In genomic region chr18:48580066-48580465, GRCh38 we compare ENCODE assay signal across 18 cellular contexts. TPM values are rescaled to one million over a fixed set of nuclear protein-coding genes. Genes with fewer than 3 reads are reported as not detected.
DNase-seq lines count a peak whose midpoint lies in the region; ATAC-seq and TF ChIP-seq lines count a peak whose summit lies in the region.
"Had no signal": no experiment of that assay in that cellular context is flagged by ENCODE, and none has a peak within 500 bp of the region (broad histone marks: within the 10 kb centered on the region; RNA-seq: fewer than 3 reads in every experiment).

No MANE protein-coding gene starts in this region.

- TF ChIP-seq POLR2A in right lobe of liver (IDR thresholded peaks at IDR 0.05), result no peak
- no peak for TF ChIP-seq POLR2A in esophagus squamous epithelium (IDR thresholded peaks at IDR 0.05)

- no peak for TF ChIP-seq CTCF in dorsolateral prefrontal cortex (IDR thresholded peaks at IDR 0.05 in 54 of 56, conservative IDR thresholded peaks at IDR 0.05 in 2 of 56; ENCODE audit: low read depth in 1 of 56, partially characterized antibody in 56 of 56)
- TF ChIP-seq CTCF in right lobe of liver (IDR thresholded peaks at IDR 0.05), result no peak
- no peak for TF ChIP-seq CTCF in esophagus squamous epithelium (IDR thresholded peaks at IDR 0.05)

- H3K79me2 ChIP-seq in GM23248 (ENCODE audit: insufficient read depth), result peaks cover 100% of the 10 kb centered on the region

- no peak for DNase-seq in GM23248
- DNase-seq in dorsolateral prefrontal cortex, result peak in 2 of 10 donors; percentile 12 to 23
- DNase-seq in right lobe of liver, result peak in 1 of 3 donors; percentile 59
- DNase-seq in substantia nigra (lab: John Stamatoyannopoulos, UW), result no peak
- no peak for DNase-seq in activated CD4-positive, CD25-positive, alpha-beta regulatory T cell (lab: John Stamatoyannopoulos, UW)
- no peak for DNase-seq in stimulated activated CD4-positive, alpha-beta T cell treated with anti-CD3 and anti-CD28 coated beads, Interleukin-2, amount 100 ng/mL, for 24 hours
- no peak for DNase-seq in esophagus squamous epithelium (lab: John Stamatoyannopoulos, UW)
- DNase-seq: 8988T; CD4-positive, alpha-beta memory T cell; DMS153; DMS79; GDM1; HFFc6 had no signal

- H3K4me3 ChIP-seq in GM23248, result no peak overlapping the region
- H3K4me3 ChIP-seq in dorsolateral prefrontal cortex, result no peak overlapping the region
- no peak overlapping the region for H3K4me3 ChIP-seq in right lobe of liver
- no peak overlapping the region for H3K4me3 ChIP-seq in esophagus squamous epithelium
- H3K4me3 ChIP-seq: BLaER1, GM23338 had no signal

- no peaks in the 10 kb centered on the region for H3K9me2 ChIP-seq in GM23248 (ENCODE audit: insufficient read depth)

- H3K9ac ChIP-seq in GM23248, result no peak overlapping the region
- H3K9ac ChIP-seq: BLaER1 had no signal

- no peaks in the 10 kb centered on the region for H3K27me3 ChIP-seq in GM23248 (replicated peaks; ENCODE audit: insufficient read depth)
- no peaks in the 10 kb centered on the region for H3K27me3 ChIP-seq in dorsolateral prefrontal cortex
- H3K27me3 ChIP-seq in right lobe of liver, result no peaks in the 10 kb centered on the region
- no peaks in the 10 kb centered on the region for H3K27me3 ChIP-seq in esophagus squamous epithelium
- H3K27me3 ChIP-seq: BLaER1 had no signal

- no peaks in the 10 kb centered on the region for H3F3A ChIP-seq in GM23248 (ENCODE audit: insufficient read depth)

- in situ Hi-C loops in GM23248 (cut with MboI), result no loop called here

- intact Hi-C loops in dorsolateral prefrontal cortex (cut with DNase I), result no loop called here
- intact Hi-C loops in right lobe of liver (cut with DNase I), result no loop called here
- intact Hi-C loops in esophagus squamous epithelium (cut with DNase I), result no loop called here

- peaks cover 17% of the 10 kb centered on the region; the same call in 1 of the 2 replicates for H4K20me1 ChIP-seq in GM23248 (ENCODE audit: insufficient read depth)

- ATAC-seq in right lobe of liver, result no peak
- no peak for ATAC-seq in HG02973 (IDR thresholded peaks at IDR 0.05; ENCODE audit: unreplicated experiment)
- ATAC-seq: HCT116 had no signal

- H3K27ac ChIP-seq in GM23248 (peak overlapping the region; percentile 49; the same call in 1 of the 2 replicates), dorsolateral prefrontal cortex (peak overlapping the region in 43 of 59 donors; percentile 8 to 99 (median 65)), right lobe of liver (peak overlapping the region; percentile 33 to 92 (median 75)), substantia nigra (ENCODE audit: low read depth, low read length, poor library complexity, severe bottlenecking) (peak overlapping the region; percentile 7), esophagus squamous epithelium (no peak overlapping the region)
- H3K27ac ChIP-seq: BLaER1 had no signal

- H3K4me2 ChIP-seq in GM23248 (ENCODE audit: unreplicated experiment), result no peak overlapping the region
- H3K4me2 ChIP-seq: BLaER1, GM23338 had no signal

- H2AFZ ChIP-seq in GM23248, result no peak overlapping the region
- H2AFZ ChIP-seq: GM23338 had no signal

- WGBS in GM23248 (ENCODE audit: low coverage in 1 of 2, low lambda C conversion rate in 2 of 2, missing lambda C conversion rate in 2 of 2), 2 experiments, result 92 to 95% methylated on average over 7 of the region's 7 CpGs
- WGBS in right lobe of liver (ENCODE audit: insufficient coverage, low coverage, low lambda C conversion rate, missing lambda C conversion rate), result 25% methylated on average over 5 of the region's 7 CpGs
- 88 to 91% methylated on average over 5 to 7 of the region's 7 CpGs for WGBS in esophagus squamous epithelium, 2 donors

- peaks cover 3% of the 10 kb centered on the region; the same call in 1 of the 2 replicates for H3K36me3 ChIP-seq in GM23248 (ENCODE audit: low read depth)
- no peaks in the 10 kb centered on the region for H3K36me3 ChIP-seq in right lobe of liver
- peaks cover 0 to 9% (median 0%) of the 10 kb centered on the region in 3 donors for H3K36me3 ChIP-seq in esophagus squamous epithelium

- H3K4me1 ChIP-seq in GM23248 (ENCODE audit: insufficient read depth) (peaks cover 32% of the 10 kb centered on the region), right lobe of liver (peaks cover 0 to 71% (median 27%) of the 10 kb centered on the region in 4 donors), esophagus squamous epithelium (peaks cover 0 to 24% (median 0%) of the 10 kb centered on the region in 3 donors)
- H3K4me1 ChIP-seq: BLaER1 had no signal

- no peaks in the 10 kb centered on the region for H3K9me3 ChIP-seq in GM23248 (ENCODE audit: low read depth)
- no peaks in the 10 kb centered on the region for H3K9me3 ChIP-seq in right lobe of liver
- H3K9me3 ChIP-seq in esophagus squamous epithelium, result no peaks in the 10 kb centered on the region

RNA-seq across cellular contexts. Expression of gene CTIF, which starts 41.2 kb away (rescaled TPM):
- total RNA-seq in GM23248 (2014; rRNA removed; shearing (Covaris generic)), result 46.8 and 49.2 TPM in 2 replicates
- 19.6 and 21.5 TPM in 2 replicates for polyA plus RNA-seq in GM23248 (2016; fragmentation: Nextera tagmentation; extraction: Ambion mirVana)
- total RNA-seq in dorsolateral prefrontal cortex, result 100 to 1,000 TPM; 148 to 308 (median 218) TPM
- 10 to 100 TPM; 29.0 to 60.6 (median 43.1) TPM for total RNA-seq in right lobe of liver
- 10 to 100 TPM in 2 of 4 donors, 1 to 10 TPM in 2; 4.7 to 24.2 (median 10.2) TPM for total RNA-seq in esophagus squamous epithelium
- polyA plus RNA-seq: CD4-positive, alpha-beta memory T cell; IgD-negative memory B cell had no signal

Comparison
In these comparisons a context has a peak if more than half of its experiments do, and no peak if none do; other contexts are left out.
1. H3K27ac ChIP-seq: peak in GM23248 (single experiment), dorsolateral prefrontal cortex (43 of 59), right lobe of liver (3 of 3) and substantia nigra (single experiment); none in esophagus squamous epithelium (0 of 4).